ENCODE assay signal across 8 cellular contexts in the genomic region with DNA sequence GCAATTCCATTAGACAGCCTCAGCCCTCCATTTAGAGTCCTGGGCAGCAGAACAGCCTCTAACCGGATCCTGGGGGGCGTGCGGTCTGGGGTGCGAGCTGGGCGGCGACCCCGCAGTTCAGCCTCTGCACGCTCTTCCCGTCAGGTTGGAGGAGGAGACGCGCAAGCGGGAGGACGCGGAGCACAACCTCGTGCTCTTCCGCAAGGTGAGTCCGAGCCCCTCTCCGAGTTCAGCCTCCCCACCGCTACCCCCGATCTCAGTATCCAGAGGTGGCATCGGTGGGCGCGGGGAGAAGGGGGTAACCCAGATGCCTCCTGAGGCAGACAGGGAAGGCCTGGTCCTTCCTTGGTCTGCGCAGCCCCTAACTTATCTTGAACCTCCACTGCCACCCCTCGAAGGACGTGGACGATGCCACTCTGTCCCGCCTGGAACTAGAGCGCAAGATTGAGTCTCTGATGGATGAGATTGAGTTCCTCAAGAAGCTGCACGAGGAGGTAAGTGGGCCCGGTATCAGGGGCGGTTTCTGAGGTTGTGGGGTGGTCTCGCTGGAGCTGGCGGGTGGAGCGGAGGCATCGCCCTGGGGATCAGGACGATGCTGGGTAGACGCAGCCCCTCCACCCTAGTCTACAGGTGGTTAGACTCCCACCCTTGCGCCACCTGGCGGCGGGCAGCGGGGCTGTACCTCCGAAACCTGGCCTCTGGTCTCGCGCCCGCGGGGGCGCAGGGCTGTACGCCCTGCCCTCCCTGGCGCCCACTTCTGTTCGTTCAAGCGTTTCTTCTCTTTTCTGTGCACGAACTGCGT. TPM values are rescaled to one million over a fixed set of nuclear protein-coding genes. Genes with fewer than 3 reads are reported as not detected.
A peak's percentile ranks its signal among the peaks of the same experiment; 100 is the strongest.
DNase-seq lines count a peak whose midpoint lies in the region; ATAC-seq and TF ChIP-seq lines count a peak whose summit lies in the region.

No MANE protein-coding gene starts in this region.

- H3K9me3 Mint-ChIP-seq in progenitor cell of endocrine pancreas (ENCODE audit: low read depth), result no peaks in the 10 kb centered on the region

- ATAC-seq in esophagus mucosa (peak; percentile 58), HG03342 (IDR thresholded peaks at IDR 0.05; ENCODE audit: unreplicated experiment) (no peak)

- H3K27ac Mint-ChIP-seq in progenitor cell of endocrine pancreas, result no peak overlapping the region

- H3K4me3 Mint-ChIP-seq in progenitor cell of endocrine pancreas (ENCODE audit: low read depth), result no peak overlapping the region

- DNase-seq in NCI-H2171 treated with DMSO at 0.1 percent for 48 hours (lab: John Stamatoyannopoulos, UW), result peak; percentile 68
- DNase-seq in activated T-cell treated with anti-CD3 and anti-CD28 coated beads for 24 hours (ENCODE audit: low read depth), result peak; percentile 29
- peak; percentile 57 for DNase-seq in progenitor cell of endocrine pancreas (ENCODE audit: low spot score, unreplicated experiment)
- DNase-seq in T1000 (lab: John Stamatoyannopoulos, UW), result no peak
- DNase-seq in DMS79 treated with DMSO at 0.1 percent for 48 hours (lab: John Stamatoyannopoulos, UW), result no peak

- H3K4me1 Mint-ChIP-seq in progenitor cell of endocrine pancreas (ENCODE audit: low read depth), result peaks cover 4% of the 10 kb centered on the region

- H3K36me3 Mint-ChIP-seq in progenitor cell of endocrine pancreas (ENCODE audit: insufficient read depth), result no peaks in the 10 kb centered on the region

- TF ChIP-seq CTCF in GM12872 (IDR thresholded peaks at IDR 0.05; ENCODE audit: insufficient read depth, low read depth, low read length) (peak; percentile 96), progenitor cell of endocrine pancreas (IDR thresholded peaks at IDR 0.05; ENCODE audit: unreplicated experiment) (peak; percentile 78)

- H3K27me3 Mint-ChIP-seq in progenitor cell of endocrine pancreas, result peaks cover 75% of the 10 kb centered on the region

RNA-seq across cellular contexts. Expression of gene PRPH, which starts 1.3 kb away (rescaled TPM):
- 0.64 TPM for total RNA-seq in esophagus mucosa
- total RNA-seq in progenitor cell of endocrine pancreas, result 0.60 and 0.62 TPM in 2 replicates

RNA-seq across cellular contexts. Expression of gene TROAP, which starts 26.8 kb away (rescaled TPM):
- total RNA-seq in esophagus mucosa (23.6 TPM), progenitor cell of endocrine pancreas (44.7 and 44.9 TPM in 2 replicates)

RNA-seq across cellular contexts. Expression of gene TUBA1C, which starts 31.4 kb away (rescaled TPM):
- 755 TPM for total RNA-seq in esophagus mucosa
- 128 and 149 TPM in 2 replicates for total RNA-seq in progenitor cell of endocrine pancreas

RNA-seq across cellular contexts. Expression of gene C1QL4, which starts 40.8 kb away (rescaled TPM):
- not detected for total RNA-seq in esophagus mucosa
- total RNA-seq in progenitor cell of endocrine pancreas, result 0.64 and 0.79 TPM in 2 replicates

RNA-seq across cellular contexts. Expression of gene DNAJC22, which starts 50.5 kb away (rescaled TPM):
- total RNA-seq in esophagus mucosa (0.16 TPM), progenitor cell of endocrine pancreas (36.0 and 38.7 TPM in 2 replicates)

Comparison
In these comparisons a context has a peak if more than half of its experiments do, and no peak if none do; other contexts are left out.
1. DNase-seq: peak in NCI-H2171 treated with DMSO at 0.1 percent for 48 hours (single experiment), activated T-cell treated with anti-CD3 and anti-CD28 coated beads for 24 hours (single experiment) and progenitor cell of endocrine pancreas (single experiment); none in T1000 (single experiment) and DMS79 treated with DMSO at 0.1 percent for 48 hours (single experiment).